Comparison of ENCODE assay signal across 24 cellular contexts in genomic region chr3:127196466-127197299, GRCh38. TPM values are rescaled to one million over a fixed set of nuclear protein-coding genes. Genes with fewer than 3 reads are reported as not detected.
"Had no signal": no experiment of that assay in that cellular context is flagged by ENCODE, and none has a peak within 500 bp of the region (broad histone marks: within the 10 kb centered on the region; RNA-seq: fewer than 3 reads in every experiment).

No MANE protein-coding gene starts in this region.

- H3K36me3 ChIP-seq: ascending aorta, esophagus muscularis mucosa, heart right ventricle, right lobe of liver, thyroid gland had no signal

- H3K4me1 ChIP-seq: ascending aorta, esophagus muscularis mucosa, heart right ventricle, psoas muscle, right lobe of liver, thyroid gland had no signal

- DNase-seq: activated CD4-positive, alpha-beta T cell treated with anti-CD3 and anti-CD28 coated beads for 1 hour; activated CD4-positive, alpha-beta T cell treated with anti-CD3 and anti-CD28 coated beads, Interleukin-2, amount 50 U/mL, for 48 hours; activated gamma-delta T cell; cortex of kidney; effector CD8-positive, alpha-beta T cell; heart right ventricle; immature natural killer cell; mesendoderm; nephron progenitor cell; stimulated activated CD4-positive, alpha-beta T cell treated with anti-CD3 and anti-CD28 coated beads, Interleukin-4, amount 100 ng/mL, for 24 hours; stimulated activated naive CD4-positive, alpha-beta T cell; SW 1271; T-helper 2 cell; thyroid gland had no signal

- H3K9me3 ChIP-seq: ascending aorta, right lobe of liver, thyroid gland had no signal

- H3K4me3 ChIP-seq: ascending aorta, esophagus muscularis mucosa, heart right ventricle, psoas muscle, right lobe of liver, smooth muscle cell, thyroid gland had no signal

- H3K27me3 ChIP-seq: ascending aorta, right lobe of liver, thyroid gland had no signal

- H3K27ac ChIP-seq: ascending aorta, esophagus muscularis mucosa, heart right ventricle, psoas muscle, right lobe of liver, thyroid gland, VCaP had no signal

RNA-seq across cellular contexts. Expression of gene PRR23E, which starts 3.8 kb away (rescaled TPM):
- total RNA-seq: ascending aorta, endothelial cell of umbilical vein, esophagus muscularis mucosa, heart right ventricle, liver, omental fat pad, psoas muscle, right lobe of liver, smooth muscle cell, subcutaneous adipose tissue, thyroid gland had no signal
- polyA plus RNA-seq: endothelial cell of umbilical vein, heart right ventricle, immature natural killer cell, liver, psoas muscle, smooth muscle cell had no signal
